ENCODE assay signal across 25 cellular contexts in genomic region chr1:210541680-210542358, GRCh38.
DNase-seq lines count a peak whose midpoint lies in the region; ATAC-seq, FAIRE-seq and TF ChIP-seq lines count a peak whose summit lies in the region.
"Had no signal": no experiment of that assay in that cellular context is flagged by ENCODE, and none has a peak within 500 bp of the region (broad histone marks: within the 10 kb centered on the region; RNA-seq: fewer than 3 reads in every experiment).

No MANE protein-coding gene starts in this region.

- no peak for ATAC-seq in HG03108 (IDR thresholded peaks at IDR 0.05; ENCODE audit: unreplicated experiment)
- ATAC-seq: esophagus mucosa; PC-3; stimulated activated naive CD8-positive, alpha-beta T cell treated with anti-CD3 and anti-CD28 coated beads, Interleukin-15, Interleukin-2, amounts not matched to agents 100 U/mL and 50 U/mL, for 24 hours; upper lobe of right lung had no signal

- H4K20me1 ChIP-seq in neural progenitor cell (ENCODE audit: low read depth): no peaks in the 10 kb centered on the region
- H4K20me1 ChIP-seq: BLaER1 treated with 17β-estradiol and CSF1 and Interleukin-3, amounts not matched to agents 10 nM and 100 nM had no signal

- DNase-seq in DMS153 (lab: John Stamatoyannopoulos, UW) (peak; percentile 34), DMS153 treated with DMSO at 0.1 percent for 48 hours (lab: John Stamatoyannopoulos, UW; ENCODE audit: unreplicated experiment) (no peak), HTR-8/SVneo (ENCODE audit: insufficient read length, low spot score) (peak; percentile 19), brain microvascular endothelial cell (peak; percentile 0), neural progenitor cell (ENCODE audit: low spot score) (peak; percentile 9), type B pancreatic cell (ENCODE audit: extremely low spot score, unreplicated experiment) (no peak)
- no peak for DNase-seq in activated T-helper 2 cell treated with anti-CD3 and anti-CD28 coated beads, Interferon-gamma antibody, Interleukin-2, Interleukin-4, amounts not matched to agents 10 μg/mL and 5 μg/mL and 100 μg/mL, durations not matched to agents 14 hours and 24 hours and 36 hours (ENCODE audit: low spot score)
- DNase-seq: activated CD4-positive, alpha-beta T cell treated with anti-CD3 and anti-CD28 coated beads, Interleukin-2, amount 10 ng/mL, durations not matched to agents 24 days and 14 days; activated CD8-positive, alpha-beta memory T cell treated with anti-CD3 and anti-CD28 coated beads, Interleukin-2, amount 50 U/mL, for 48 hours; activated naive CD4-positive, alpha-beta T cell treated with anti-CD3 and anti-CD28 coated beads, Interleukin-2, amount 50 U/mL, for 16 hours; dorsolateral prefrontal cortex; glutamatergic neuron; NCI-H1930; NCI-H526 treated with DMSO at 0.1 percent for 48 hours; PC-3; stimulated activated naive CD8-positive, alpha-beta T cell treated with anti-CD3 and anti-CD28 coated beads, Interleukin-15, Interleukin-2, amounts not matched to agents 100 U/mL and 50 U/mL, for 24 hours; upper lobe of right lung had no signal

- no peak overlapping the region for H3K27ac ChIP-seq in brain microvascular endothelial cell
- no peak overlapping the region for H3K27ac ChIP-seq in neural progenitor cell
- H3K27ac ChIP-seq: 22Rv1; BLaER1 treated with 17β-estradiol and CSF1 and Interleukin-3, amounts not matched to agents 10 nM and 100 nM; dorsolateral prefrontal cortex; right atrium auricular region; upper lobe of right lung had no signal

- intact Hi-C loops in activated T-helper 2 cell treated with anti-CD3 and anti-CD28 coated beads, Interferon-gamma antibody, Interleukin-2, Interleukin-4, amounts not matched to agents 10 μg/mL and 5 μg/mL and 100 μg/mL, durations not matched to agents 14 hours and 24 hours and 36 hours (cut with micrococcal nuclease): no loop called here

- H3K4me1 Mint-ChIP-seq in neural progenitor cell (peaks cover 16% of the 10 kb centered on the region), type B pancreatic cell (ENCODE audit: unreplicated experiment) (peaks cover 19% of the 10 kb centered on the region)
- peaks cover 2% of the 10 kb centered on the region for H3K4me1 Mint-ChIP-seq in activated T-helper 2 cell treated with anti-CD3 and anti-CD28 coated beads, Interferon-gamma antibody, Interleukin-2, Interleukin-4, amounts not matched to agents 10 μg/mL and 5 μg/mL and 100 μg/mL, durations not matched to agents 14 hours and 24 hours and 36 hours (ENCODE audit: low read depth)

- H3K27ac Mint-ChIP-seq in neural progenitor cell (peak overlapping the region; percentile 28), type B pancreatic cell (no peak overlapping the region)
- no peak overlapping the region for H3K27ac Mint-ChIP-seq in activated T-helper 2 cell treated with anti-CD3 and anti-CD28 coated beads, Interferon-gamma antibody, Interleukin-2, Interleukin-4, amounts not matched to agents 10 μg/mL and 5 μg/mL and 100 μg/mL, durations not matched to agents 14 hours and 24 hours and 36 hours
- H3K27ac Mint-ChIP-seq: activated CD4-positive, alpha-beta T cell treated with anti-CD3 and anti-CD28 coated beads, Interleukin-2, amount 10 ng/mL, durations not matched to agents 24 days and 14 days; IgD-negative memory B cell; nephron had no signal

- H3K36me3 ChIP-seq in brain microvascular endothelial cell (replicated peaks) (no peaks in the 10 kb centered on the region), neural progenitor cell (no peaks in the 10 kb centered on the region)
- H3K36me3 ChIP-seq: BLaER1 treated with 17β-estradiol and CSF1 and Interleukin-3, amounts not matched to agents 10 nM and 100 nM; right atrium auricular region; upper lobe of right lung had no signal

- no peaks in the 10 kb centered on the region for H3K79me2 ChIP-seq in neural progenitor cell (ENCODE audit: low read depth)

- H3K4me1 ChIP-seq in neural progenitor cell: peaks cover 3% of the 10 kb centered on the region
- H3K4me1 ChIP-seq: right atrium auricular region, upper lobe of right lung had no signal

- H3F3A ChIP-seq in neural progenitor cell (ENCODE audit: low read depth): peaks cover under 1% of the 10 kb centered on the region

- H3K4me3 Mint-ChIP-seq in neural progenitor cell: no peak overlapping the region
- no peak overlapping the region for H3K4me3 Mint-ChIP-seq in type B pancreatic cell
- no peak overlapping the region for H3K4me3 Mint-ChIP-seq in activated T-helper 2 cell treated with anti-CD3 and anti-CD28 coated beads, Interferon-gamma antibody, Interleukin-2, Interleukin-4, amounts not matched to agents 10 μg/mL and 5 μg/mL and 100 μg/mL, durations not matched to agents 14 hours and 24 hours and 36 hours (ENCODE audit: low read depth)
- H3K4me3 Mint-ChIP-seq: activated CD4-positive, alpha-beta T cell treated with anti-CD3 and anti-CD28 coated beads, Interleukin-2, amount 10 ng/mL, durations not matched to agents 24 days and 14 days; nephron had no signal

- no peaks in the 10 kb centered on the region for H3K27me3 ChIP-seq in brain microvascular endothelial cell (replicated peaks)
- no peaks in the 10 kb centered on the region for H3K27me3 ChIP-seq in neural progenitor cell
- H3K27me3 ChIP-seq: BLaER1 treated with 17β-estradiol and CSF1 and Interleukin-3, amounts not matched to agents 10 nM and 100 nM; dorsolateral prefrontal cortex; right atrium auricular region; upper lobe of right lung had no signal

- no peak overlapping the region for H2AFZ ChIP-seq in neural progenitor cell (replicated peaks)

- no peak overlapping the region for H3K9ac ChIP-seq in neural progenitor cell
- H3K9ac ChIP-seq: BLaER1 treated with 17β-estradiol and CSF1 and Interleukin-3, amounts not matched to agents 10 nM and 100 nM had no signal

- H3K9me3 ChIP-seq in neural progenitor cell (ENCODE audit: low read depth): no peaks in the 10 kb centered on the region
- H3K9me3 ChIP-seq: BLaER1 treated with 17β-estradiol and CSF1 and Interleukin-3, amounts not matched to agents 10 nM and 100 nM; right atrium auricular region; upper lobe of right lung had no signal

- H3K9me3 Mint-ChIP-seq in neural progenitor cell (no peaks in the 10 kb centered on the region), type B pancreatic cell (no peaks in the 10 kb centered on the region)
- H3K9me3 Mint-ChIP-seq in activated T-helper 2 cell treated with anti-CD3 and anti-CD28 coated beads, Interferon-gamma antibody, Interleukin-2, Interleukin-4, amounts not matched to agents 10 μg/mL and 5 μg/mL and 100 μg/mL, durations not matched to agents 14 hours and 24 hours and 36 hours: no peaks in the 10 kb centered on the region
- H3K9me3 Mint-ChIP-seq: activated CD4-positive, alpha-beta T cell treated with anti-CD3 and anti-CD28 coated beads, Interleukin-2, amount 10 ng/mL, durations not matched to agents 24 days and 14 days; nephron had no signal

- no peaks in the 10 kb centered on the region for H3K36me3 Mint-ChIP-seq in neural progenitor cell
- no peaks in the 10 kb centered on the region for H3K36me3 Mint-ChIP-seq in type B pancreatic cell
- H3K36me3 Mint-ChIP-seq in activated T-helper 2 cell treated with anti-CD3 and anti-CD28 coated beads, Interferon-gamma antibody, Interleukin-2, Interleukin-4, amounts not matched to agents 10 μg/mL and 5 μg/mL and 100 μg/mL, durations not matched to agents 14 hours and 24 hours and 36 hours (ENCODE audit: low read depth): no peaks in the 10 kb centered on the region

- FAIRE-seq in HTR-8/SVneo (lab: Jason Lieb, UNC): no peak

- in situ Hi-C loops in brain microvascular endothelial cell (cut with HindIII; ENCODE audit: low pct_ligation_motif_present, low sequenced_read_pairs): no loop called here

- H3K4me3 ChIP-seq in brain microvascular endothelial cell (ENCODE audit: low read depth, low read length) (no peak overlapping the region), neural progenitor cell (no peak overlapping the region)
- H3K4me3 ChIP-seq: BLaER1 treated with 17β-estradiol and CSF1 and Interleukin-3, amounts not matched to agents 10 nM and 100 nM; dorsolateral prefrontal cortex; lung; right atrium auricular region; upper lobe of right lung had no signal

- H3K27me3 Mint-ChIP-seq in neural progenitor cell (ENCODE audit: insufficient read depth, low read depth): peaks cover 2% of the 10 kb centered on the region
- H3K27me3 Mint-ChIP-seq in type B pancreatic cell: no peaks in the 10 kb centered on the region
- H3K27me3 Mint-ChIP-seq in activated T-helper 2 cell treated with anti-CD3 and anti-CD28 coated beads, Interferon-gamma antibody, Interleukin-2, Interleukin-4, amounts not matched to agents 10 μg/mL and 5 μg/mL and 100 μg/mL, durations not matched to agents 14 hours and 24 hours and 36 hours (ENCODE audit: low read depth): no peaks in the 10 kb centered on the region
- H3K27me3 Mint-ChIP-seq: activated CD4-positive, alpha-beta T cell treated with anti-CD3 and anti-CD28 coated beads, Interleukin-2, amount 10 ng/mL, durations not matched to agents 24 days and 14 days; IgD-negative memory B cell had no signal

- H3K4me2 ChIP-seq in neural progenitor cell: no peak overlapping the region

- TF ChIP-seq CTCF in brain microvascular endothelial cell (IDR thresholded peaks at IDR 0.05; ENCODE audit: low read depth, low read length, missing control alignments) (no peak), neural progenitor cell (IDR thresholded peaks at IDR 0.05) (no peak), type B pancreatic cell (conservative IDR thresholded peaks at IDR 0.05) (no peak)

Comparison
In these comparisons a context has a peak if more than half of its experiments do, and no peak if none do; other contexts are left out.
1. DNase-seq: peak in DMS153 (single experiment), HTR-8/SVneo (single experiment), brain microvascular endothelial cell (single experiment) and neural progenitor cell (single experiment); none in DMS153 treated with DMSO at 0.1 percent for 48 hours (single experiment), type B pancreatic cell (single experiment) and activated T-helper 2 cell treated with anti-CD3 and anti-CD28 coated beads, Interferon-gamma antibody, Interleukin-2, Interleukin-4, amounts not matched to agents 10 μg/mL and 5 μg/mL and 100 μg/mL, durations not matched to agents 14 hours and 24 hours and 36 hours (single experiment).